In the genomic region with DNA sequence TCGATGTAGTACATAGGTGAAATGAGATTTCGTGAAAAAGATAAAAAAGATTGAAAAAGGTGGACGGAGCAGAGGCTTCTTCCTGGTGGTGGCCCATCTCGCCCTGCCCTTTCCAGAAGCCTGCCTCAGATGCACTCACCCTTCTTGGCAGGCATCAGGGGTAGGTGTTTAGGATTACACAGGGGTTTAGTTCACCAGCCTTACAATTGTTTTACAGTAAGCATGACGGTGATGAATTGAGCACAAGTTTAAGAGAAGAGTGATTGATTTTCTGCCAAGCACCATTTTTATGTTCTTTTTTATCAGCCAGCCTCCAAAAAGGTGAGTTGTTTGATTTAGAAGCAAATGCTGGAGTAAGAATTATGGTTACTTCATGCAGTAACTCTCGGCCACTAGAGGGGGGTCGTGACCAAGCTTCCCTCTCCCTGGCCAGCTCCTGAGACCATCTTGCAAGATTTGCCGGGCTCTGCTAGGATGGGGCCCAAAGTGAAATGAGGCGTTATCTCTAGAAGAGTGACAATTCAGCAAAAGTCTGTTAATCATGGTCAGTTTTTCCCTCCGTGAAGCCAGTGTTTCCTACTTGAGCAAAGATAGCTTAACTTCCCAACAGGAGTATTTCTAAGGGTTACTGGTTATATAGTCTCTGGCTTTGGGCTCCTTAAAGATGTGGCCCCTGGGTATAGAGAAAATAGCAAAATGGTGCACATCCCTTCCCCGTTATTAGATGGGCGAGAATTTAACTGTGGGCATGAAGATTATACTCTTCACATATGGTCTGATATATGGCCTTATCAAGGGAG, we compare ENCODE assay signal across 9 cellular contexts.
DNase-seq lines count a peak whose midpoint lies in the region; ATAC-seq and TF ChIP-seq lines count a peak whose summit lies in the region.
"Had no signal": no experiment of that assay in that cellular context is flagged by ENCODE, and none has a peak within 500 bp of the region (broad histone marks: within the 10 kb centered on the region; RNA-seq: fewer than 3 reads in every experiment).

No MANE protein-coding gene starts in this region.

- peak; percentile 44 to 72 for TF ChIP-seq CTCF in right atrium auricular region (IDR thresholded peaks at IDR 0.05)

- no peak overlapping the region for H3K4me3 ChIP-seq in right atrium auricular region
- H3K4me3 ChIP-seq: SK-N-MC had no signal

- no peaks in the 10 kb centered on the region for H3K27me3 ChIP-seq in right atrium auricular region

- peak; percentile 21 for DNase-seq in Caki2 (ENCODE audit: low read depth)
- DNase-seq in GOT3 (lab: John Stamatoyannopoulos, UW) = peak; percentile 40
- peak; percentile 54 for DNase-seq in NCI-H345 treated with DMSO at 0.1 percent for 48 hours (lab: John Stamatoyannopoulos, UW; ENCODE audit: unreplicated experiment)
- peak; percentile 83 for DNase-seq in amniotic epithelial cell (ENCODE audit: low read depth)
- peak; percentile 84 for DNase-seq in right atrium auricular region (ENCODE audit: low spot score)
- peak; percentile 81 for DNase-seq in sciatic nerve (ENCODE audit: low spot score)
- no peak for DNase-seq in cortex of kidney (lab: John Stamatoyannopoulos, UW)
- DNase-seq in middle frontal gyrus (ENCODE audit: extremely low spot score, low spot score) = no peak

- H3K36me3 ChIP-seq in right atrium auricular region = no peaks in the 10 kb centered on the region

- intact Hi-C loops in sciatic nerve (cut with DNase I) = no loop called here

- H3K4me1 ChIP-seq in right atrium auricular region = no peaks in the 10 kb centered on the region

- in situ Hi-C loops in Caki2 (cut with HindIII; ENCODE audit: low pct_unique_long_range_greater_than_20kb, low sequenced_read_pairs) = no loop called here

- H3K9me3 ChIP-seq in right atrium auricular region = no peaks in the 10 kb centered on the region

- peak; percentile 86 for ATAC-seq in sciatic nerve

- H3K27ac ChIP-seq in right atrium auricular region = no peak overlapping the region
- H3K27ac ChIP-seq: SK-N-MC had no signal

Comparison
In these comparisons a context has a peak if more than half of its experiments do, and no peak if none do; other contexts are left out.
1. DNase-seq: peak in Caki2 (single experiment), GOT3 (single experiment), NCI-H345 treated with DMSO at 0.1 percent for 48 hours (single experiment), amniotic epithelial cell (single experiment), right atrium auricular region (single experiment) and sciatic nerve (single experiment); none in cortex of kidney (single experiment) and middle frontal gyrus (single experiment).